In genomic region chr15:92664178-92664900, GRCh38 we compare ENCODE assay signal across 1 cellular context.
TF ChIP-seq lines count a peak whose summit lies in the region.

No MANE protein-coding gene starts in this region.

TF ChIP-seq in GM12878, 131 proteins besides CTCF, POLR2A, EP300 and RAD21:
- TF ChIP-seq TAF1 (IDR thresholded peaks at IDR 0.05; ENCODE audit: borderline replicate concordance, low read depth, low read length) (no peak), ELK1 (IDR thresholded peaks at IDR 0.05; ENCODE audit: low read depth, low read length) (no peak), CEBPB (IDR thresholded peaks at IDR 0.05; ENCODE audit: borderline replicate concordance in 1 of 2, low read depth in 2 of 2, low read length in 2 of 2) (no peak), ZNF687 (IDR thresholded peaks at IDR 0.05) (no peak), ZNF274 (IDR thresholded peaks at IDR 0.05; ENCODE audit: insufficient read depth, insufficient read length) (no peak), SMAD5 (IDR thresholded peaks at IDR 0.05; ENCODE audit: low read depth) (no peak), ZZZ3 (IDR thresholded peaks at IDR 0.05; ENCODE audit: control insufficient read depth, insufficient read length, low read depth) (no peak), KLF5 (IDR thresholded peaks at IDR 0.05; ENCODE audit: partially characterized antibody) (no peak)
